Comparison of ENCODE assay signal across 1 cellular context in genomic region chr1:46489169-46489637, GRCh38.
TF ChIP-seq lines count a peak whose summit lies in the region.

No MANE protein-coding gene starts in this region.

TF ChIP-seq in SK-N-SH, 30 proteins besides CTCF, POLR2A, EP300 and RAD21 (continued from another document):
- no peak for TF ChIP-seq REST (IDR thresholded peaks at IDR 0.05; ENCODE audit: low read depth, low read length)
- no peak for TF ChIP-seq FOXJ3 (CRISPR knock-in tag; IDR thresholded peaks at IDR 0.05)
- TF ChIP-seq GABPA (IDR thresholded peaks at IDR 0.05; ENCODE audit: low read depth): no peak
- no peak for TF ChIP-seq IRF3 (IDR thresholded peaks at IDR 0.05; ENCODE audit: low read depth, low read length)
- no peak for TF ChIP-seq MAX (IDR thresholded peaks at IDR 0.05; ENCODE audit: low read depth)
- TF ChIP-seq NRF1 (IDR thresholded peaks at IDR 0.05; ENCODE audit: low read depth, low read length): no peak
- TF ChIP-seq MEF2A (IDR thresholded peaks at IDR 0.05; ENCODE audit: borderline replicate concordance, low read depth): no peak
- no peak for TF ChIP-seq JUND (IDR thresholded peaks at IDR 0.05)
